Comparison of ENCODE assay signal across 20 cellular contexts in the genomic region with DNA sequence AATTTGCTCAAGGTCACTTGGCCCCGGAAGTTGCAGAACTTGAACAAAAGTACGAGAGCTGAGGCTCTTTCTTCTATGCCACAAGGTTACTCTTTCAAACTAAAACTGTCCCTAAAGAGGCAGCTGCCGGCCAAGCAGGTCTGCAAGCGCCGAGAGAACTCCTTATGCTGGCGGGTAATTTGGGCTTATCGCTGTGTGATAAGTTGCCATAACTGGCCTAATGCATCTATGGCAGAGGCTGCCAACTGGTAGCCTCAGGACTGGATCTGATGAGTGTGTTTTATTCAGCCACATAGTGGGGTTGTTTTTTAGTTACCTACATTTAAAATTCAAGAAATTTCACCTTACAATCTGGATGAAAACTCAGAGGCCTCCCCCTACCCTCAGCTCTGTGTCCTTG.
"Had no signal": no experiment of that assay in that cellular context is flagged by ENCODE, and none has a peak within 500 bp of the region (broad histone marks: within the 10 kb centered on the region; RNA-seq: fewer than 3 reads in every experiment).

No MANE protein-coding gene starts in this region.

- H3K4me1 Mint-ChIP-seq: memory B cell had no signal

- H3K4me3 Mint-ChIP-seq: memory B cell; mesothelial cell of epicardium; natural killer cell; stimulated activated naive B cell treated with anti-CD40 and anti-IgM and Interleukin-4, amounts not matched to agents 10 μg/mL and 1 μg/mL and 100 μg/mL, for 72 hours; stimulated activated naive CD8-positive, alpha-beta T cell treated with anti-CD3 and anti-CD28 coated beads, Interleukin-15, amount 100 ng/mL, for 72 hours had no signal

- H3K9me3 Mint-ChIP-seq: memory B cell; mesothelial cell of epicardium; natural killer cell; stimulated activated naive B cell treated with anti-CD40 and anti-IgM and Interleukin-4, amounts not matched to agents 10 μg/mL and 1 μg/mL and 100 μg/mL, for 72 hours; stimulated activated naive CD8-positive, alpha-beta T cell treated with anti-CD3 and anti-CD28 coated beads, Interleukin-15, amount 100 ng/mL, for 72 hours had no signal

- H3K27ac Mint-ChIP-seq: memory B cell; mesothelial cell of epicardium; natural killer cell; stimulated activated naive B cell treated with anti-CD40 and anti-IgM and Interleukin-4, amounts not matched to agents 10 μg/mL and 1 μg/mL and 100 μg/mL, for 72 hours; stimulated activated naive CD8-positive, alpha-beta T cell treated with anti-CD3 and anti-CD28 coated beads, Interleukin-15, amount 100 ng/mL, for 72 hours had no signal

- H3K36me3 Mint-ChIP-seq: memory B cell; mesothelial cell of epicardium; natural killer cell; stimulated activated naive B cell treated with anti-CD40 and anti-IgM and Interleukin-4, amounts not matched to agents 10 μg/mL and 1 μg/mL and 100 μg/mL, for 72 hours had no signal

- H3K36me3 ChIP-seq: lower lobe of right lung, sigmoid colon, tibial nerve, upper lobe of right lung, vagina had no signal

- H3K4me1 ChIP-seq: sigmoid colon had no signal

- DNase-seq: dermis blood vessel endothelial cell; foreskin melanocyte; head of caudate nucleus; islet precursor cell; lower lobe of right lung; natural killer cell; occipital lobe; sigmoid colon; stimulated activated CD4-positive, alpha-beta T cell treated with anti-CD3 and anti-CD28 coated beads, Interleukin-2, amount 100 ng/mL, for 24 hours; stimulated activated CD4-positive, alpha-beta T cell treated with anti-CD3 and anti-CD28 coated beads, Interleukin-4, amount 100 ng/mL, for 4 hours; stimulated activated naive B cell treated with anti-CD40 and anti-IgM and Interleukin-4, amounts not matched to agents 10 μg/mL and 1 μg/mL and 100 μg/mL, for 72 hours; stimulated activated naive CD8-positive, alpha-beta T cell treated with anti-CD3 and anti-CD28 coated beads, Interleukin-15, amount 100 ng/mL, for 72 hours; testis; upper lobe of right lung had no signal

- H3K27me3 ChIP-seq: sigmoid colon, testis, tibial nerve, upper lobe of right lung, vagina had no signal

- ATAC-seq: left lobe of liver; lower lobe of right lung; natural killer cell; stimulated activated naive B cell treated with anti-CD40 and anti-IgM and Interleukin-4, amounts not matched to agents 10 μg/mL and 1 μg/mL and 100 μg/mL, for 72 hours; stimulated activated naive CD8-positive, alpha-beta T cell treated with anti-CD3 and anti-CD28 coated beads, Interleukin-15, amount 100 ng/mL, for 72 hours had no signal

- H3K27ac ChIP-seq: lower lobe of right lung, sigmoid colon, skin epidermis, testis, tibial nerve, upper lobe of right lung, vagina had no signal

- H3K4me3 ChIP-seq: lower lobe of right lung, sigmoid colon, skin epidermis, testis, tibial nerve, upper lobe of right lung, vagina had no signal

- H3K9me3 ChIP-seq: lower lobe of right lung, sigmoid colon, testis, tibial nerve, upper lobe of right lung, vagina had no signal
